1 cellular context compared by ENCODE assay signal in genomic region chr10:62804384-62805138, GRCh38.
TF ChIP-seq lines count a peak whose summit lies in the region.

ADO (plus strand) TSS chr10:62804720; CDS start chr10:62805060, 340 bp downstream.

TF ChIP-seq in K562, 482 proteins besides CTCF, POLR2A, EP300 and RAD21 (continued from another document and continues in another):
- TF ChIP-seq AFF4 (CRISPR knock-in tag; IDR thresholded peaks at IDR 0.05), result no peak
- peak; percentile 52 for TF ChIP-seq ATF7 (IDR thresholded peaks at IDR 0.05)
- no peak for TF ChIP-seq CREBBP (IDR thresholded peaks at IDR 0.05; ENCODE audit: low read depth, low read length)
- TF ChIP-seq HDAC3 (IDR thresholded peaks at IDR 0.05; ENCODE audit: borderline replicate concordance, partially characterized antibody), result no peak
- no peak for TF ChIP-seq PRPF4 (IDR thresholded peaks at IDR 0.05; ENCODE audit: insufficient read depth, low read depth, low read length, poor library complexity, severe bottlenecking)
- TF ChIP-seq SIRT6 (IDR thresholded peaks at IDR 0.05; ENCODE audit: low read depth, low read length), result no peak
- 0 out of 2 replicates have a peak, but pooled peaks have one; percentile 58 for TF ChIP-seq E2F3 (CRISPR knock-in tag; IDR thresholded peaks at IDR 0.05)
- TF ChIP-seq CHD2 (IDR thresholded peaks at IDR 0.05; ENCODE audit: low read depth, low read length), result no peak
- TF ChIP-seq E2F4 (CRISPR knock-in tag; IDR thresholded peaks at IDR 0.05; ENCODE audit: low read depth), result no peak
- TF ChIP-seq EZH2 (IDR thresholded peaks at IDR 0.05; ENCODE audit: borderline replicate concordance, low read depth, low read length), result no peak
- no peak for TF ChIP-seq NR2C2 (CRISPR knock-in tag; IDR thresholded peaks at IDR 0.05)
- TF ChIP-seq NR2C2 (tag; IDR thresholded peaks at IDR 0.05), result peak; percentile 93
- TF ChIP-seq ZC3H8 (IDR thresholded peaks at IDR 0.05), result no peak
- peak; percentile 91 for TF ChIP-seq MTA1 (IDR thresholded peaks at IDR 0.05; ENCODE audit: borderline replicate concordance)
- no peak for TF ChIP-seq ZNF165 (CRISPR knock-in tag; IDR thresholded peaks at IDR 0.05; ENCODE audit: borderline replicate concordance)
- no peak for TF ChIP-seq FOXA1 (IDR thresholded peaks at IDR 0.05; ENCODE audit: borderline replicate concordance)
- TF ChIP-seq CTCFL (IDR thresholded peaks at IDR 0.05; ENCODE audit: borderline replicate concordance, insufficient read depth, low read depth, low read length, poor library complexity, severe bottlenecking), result no peak
- TF ChIP-seq ELK1 (CRISPR knock-in tag; IDR thresholded peaks at IDR 0.05), result no peak
- TF ChIP-seq IRF2 (CRISPR knock-in tag; IDR thresholded peaks at IDR 0.05), result no peak
- TF ChIP-seq ZBTB17 (CRISPR knock-in tag; IDR thresholded peaks at IDR 0.05), result peak; percentile 74
- no peak for TF ChIP-seq CHCHD3 (CRISPR knock-in tag; IDR thresholded peaks at IDR 0.05)
- TF ChIP-seq U2AF2 (optimal IDR thresholded peaks at IDR 0.05; ENCODE audit: low read depth, low read length), result no peak
- no peak for TF ChIP-seq SRSF7 (optimal IDR thresholded peaks at IDR 0.05; ENCODE audit: low read depth, low read length)
- TF ChIP-seq HNRNPL (IDR thresholded peaks at IDR 0.05; ENCODE audit: low read depth, low read length), result peak; percentile 69; the same call in 1 of the 2 replicates
- TF ChIP-seq ILF3 (IDR thresholded peaks at IDR 0.05; ENCODE audit: borderline replicate concordance), result no peak; the same call in 1 of the 2 replicates
- TF ChIP-seq DMBX1 (CRISPR knock-in tag; IDR thresholded peaks at IDR 0.05; ENCODE audit: borderline replicate concordance), result 0 out of 2 replicates have a peak, but pooled peaks have one; percentile 52
- TF ChIP-seq TCF7L2 (IDR thresholded peaks at IDR 0.05; ENCODE audit: low read depth, low read length), result no peak
- TF ChIP-seq ZNF311 (CRISPR knock-in tag; IDR thresholded peaks at IDR 0.05), result no peak
- TF ChIP-seq CHD1 (IDR thresholded peaks at IDR 0.05; ENCODE audit: low read length), result no peak
- no peak for TF ChIP-seq ZNF740 (CRISPR knock-in tag; IDR thresholded peaks at IDR 0.05)
- no peak for TF ChIP-seq ZNF740 (tag; IDR thresholded peaks at IDR 0.05)
- no peak for TF ChIP-seq RNF219 (CRISPR knock-in tag; IDR thresholded peaks at IDR 0.05)
- TF ChIP-seq DDX20 (tag; IDR thresholded peaks at IDR 0.05; ENCODE audit: low read depth), result no peak
- TF ChIP-seq NONO (IDR thresholded peaks at IDR 0.05; ENCODE audit: low read depth in 2 of 2, low read length in 1 of 2), result peak; percentile 49 to 89
- TF ChIP-seq PRMT5 (CRISPR knock-in tag; IDR thresholded peaks at IDR 0.05), result no peak
- no peak for TF ChIP-seq NCOA2 (IDR thresholded peaks at IDR 0.05; ENCODE audit: partially characterized antibody in 2 of 2)
- TF ChIP-seq CCNT2 (IDR thresholded peaks at IDR 0.05; ENCODE audit: borderline replicate concordance, extremely low read depth, insufficient read length, low read depth, low read length), result no peak
- TF ChIP-seq GTF2A2 (tag; IDR thresholded peaks at IDR 0.05), result no peak
- TF ChIP-seq WHSC1 (IDR thresholded peaks at IDR 0.05; ENCODE audit: low read length), result no peak
- no peak for TF ChIP-seq CEBPZ (IDR thresholded peaks at IDR 0.05; ENCODE audit: borderline replicate concordance, low read depth, low read length)
- TF ChIP-seq CTBP1 (IDR thresholded peaks at IDR 0.05; ENCODE audit: borderline replicate concordance), result peak; percentile 78
- TF ChIP-seq RBM34 (IDR thresholded peaks at IDR 0.05; ENCODE audit: borderline replicate concordance, insufficient read depth, low read length), result no peak
- TF ChIP-seq CBX3 (IDR thresholded peaks at IDR 0.05; ENCODE audit: borderline replicate concordance in 1 of 2, low read length in 2 of 2), result peak in 1 of 2 experiments; percentile 81; a peak in 1 of 3 replicates
- TF ChIP-seq ARID3B (CRISPR knock-in tag; IDR thresholded peaks at IDR 0.05; ENCODE audit: borderline replicate concordance), result no peak
- TF ChIP-seq FOXP1 (CRISPR knock-in tag; IDR thresholded peaks at IDR 0.05), result 0 out of 2 replicates have a peak, but pooled peaks have one; percentile 68
- TF ChIP-seq CREB5 (CRISPR knock-in tag; IDR thresholded peaks at IDR 0.05), result no peak
- TF ChIP-seq SAFB2 (IDR thresholded peaks at IDR 0.05; ENCODE audit: borderline replicate concordance, low read depth, low read length, severe bottlenecking), result no peak
